Comparison of ENCODE assay signal across 15 cellular contexts in the genomic region with DNA sequence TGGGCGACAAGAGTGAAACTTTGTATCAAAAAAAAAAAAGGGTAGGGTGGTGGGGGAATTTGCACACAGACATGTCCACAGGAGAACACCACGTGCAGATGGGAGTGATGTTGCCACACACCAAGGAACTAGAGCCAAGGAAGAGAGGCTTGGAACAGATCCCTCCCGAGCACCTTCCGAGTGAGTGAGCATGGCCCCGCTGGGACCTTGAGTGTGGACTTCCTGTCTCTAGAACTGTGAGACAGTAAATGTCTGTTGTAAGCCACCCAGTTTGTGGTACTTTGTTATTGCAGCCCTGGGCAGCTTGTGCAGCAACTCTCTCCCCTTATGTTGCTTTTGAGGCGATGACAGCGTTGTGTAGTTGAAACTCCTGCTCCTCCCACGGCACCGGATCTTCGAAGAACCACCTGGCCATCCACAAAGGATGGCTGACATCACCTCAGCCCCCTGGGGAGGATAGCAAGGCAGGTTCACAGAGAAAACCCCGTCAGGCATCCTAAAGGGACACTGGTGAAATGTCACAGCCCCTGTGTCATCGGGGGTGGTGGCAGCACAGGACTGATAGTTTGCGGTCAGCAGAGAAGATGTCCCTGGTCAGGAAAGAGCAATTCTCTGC. TPM values are rescaled to one million over a fixed set of nuclear protein-coding genes. Genes with fewer than 3 reads are reported as not detected.
DNase-seq lines count a peak whose midpoint lies in the region; ATAC-seq, FAIRE-seq and TF ChIP-seq lines count a peak whose summit lies in the region.
"Had no signal": no experiment of that assay in that cellular context is flagged by ENCODE, and none has a peak within 500 bp of the region (broad histone marks: within the 10 kb centered on the region; RNA-seq: fewer than 3 reads in every experiment).

No MANE protein-coding gene starts in this region.

- H3K18ac ChIP-seq in mesendoderm (ENCODE audit: low read length), result peak overlapping the region; percentile 4

- H3K4me2 ChIP-seq in mesendoderm (ENCODE audit: low read length), result no peak overlapping the region
- no peak overlapping the region for H3K4me2 ChIP-seq in MM.1S (ENCODE audit: low read depth, low read length)

- H3K4ac ChIP-seq in mesendoderm (ENCODE audit: low read depth, low read length), result no peak overlapping the region

- DNase-seq in AG20443 (ENCODE audit: low spot score), result peak; percentile 55
- no peak for DNase-seq in HTR-8/SVneo (ENCODE audit: insufficient read length, low spot score)
- peak; percentile 26 to 53 (median 40) for DNase-seq in body of pancreas
- peak; percentile 62 for DNase-seq in mesendoderm
- DNase-seq in HPDE6-E6E7 (ENCODE audit: extremely low spot score), result no peak
- no peak for DNase-seq in MM.1S
- DNase-seq in GOT3 (lab: John Stamatoyannopoulos, UW), result no peak
- DNase-seq: activated CD8-positive, alpha-beta memory T cell treated with anti-CD3 and anti-CD28 coated beads, Interleukin-2, amount 50 U/mL, for 48 hours; CD4-positive, alpha-beta memory T cell; NCI-H446 treated with DMSO at 0.1 percent for 48 hours; stimulated activated CD4-positive, alpha-beta T cell treated with anti-CD3 and anti-CD28 coated beads, Interleukin-4, amount 100 ng/mL, for 4 hours; stimulated activated naive CD8-positive, alpha-beta T cell treated with anti-CD3 and anti-CD28 coated beads, Interleukin-15, amount 100 ng/mL, for 72 hours had no signal

- ATAC-seq in body of pancreas (peak; percentile 43), GM18517 (IDR thresholded peaks at IDR 0.05; ENCODE audit: unreplicated experiment) (no peak)
- ATAC-seq: stimulated activated naive CD8-positive, alpha-beta T cell treated with anti-CD3 and anti-CD28 coated beads, Interleukin-15, amount 100 ng/mL, for 72 hours had no signal

- H3K9ac ChIP-seq in mesendoderm (ENCODE audit: low read length) (no peak overlapping the region), MM.1S (ENCODE audit: low read length) (no peak overlapping the region)

- H3K27me3 ChIP-seq in body of pancreas, result no peaks in the 10 kb centered on the region
- H3K27me3 ChIP-seq in mesendoderm (ENCODE audit: insufficient read depth, low read length, poor library complexity), result no peaks in the 10 kb centered on the region
- H3K27me3 ChIP-seq in MM.1S (replicated peaks; ENCODE audit: insufficient read depth, low read length), result no peaks in the 10 kb centered on the region
- H3K27me3 ChIP-seq: SJSA1 had no signal

- no peaks in the 10 kb centered on the region for H3K9me2 ChIP-seq in MM.1S (replicated peaks; ENCODE audit: insufficient read depth, low read length)

- 65 to 71% methylated on average over 10 to 13 of the region's 13 CpGs for WGBS in body of pancreas, 2 donors
- WGBS in mesendoderm (ENCODE audit: extremely low coverage, insufficient coverage, low lambda C conversion rate), result no CpG with 5 or more reads among the region's 13 CpGs

- H4K20me1 ChIP-seq in MM.1S (ENCODE audit: insufficient read depth, low read length), result no peaks in the 10 kb centered on the region

- H3K79me2 ChIP-seq in mesendoderm (ENCODE audit: control insufficient read depth, insufficient read depth, low read length) (no peaks in the 10 kb centered on the region), MM.1S (ENCODE audit: low read length) (no peaks in the 10 kb centered on the region)

- H2AFZ ChIP-seq in MM.1S (ENCODE audit: low read length), result no peak overlapping the region

- H2BK5ac ChIP-seq in mesendoderm (ENCODE audit: low read length), result no peak overlapping the region

- H3K79me1 ChIP-seq in mesendoderm (ENCODE audit: low read length), result no peaks in the 10 kb centered on the region

- TF ChIP-seq CTCF in body of pancreas (IDR thresholded peaks at IDR 0.05) (no peak), MM.1S (IDR thresholded peaks at IDR 0.05; ENCODE audit: low read length) (no peak)

- no peak overlapping the region for H3K4me3 ChIP-seq in body of pancreas
- no peak overlapping the region for H3K4me3 ChIP-seq in mesendoderm (ENCODE audit: low read length)
- H3K4me3 ChIP-seq in MM.1S (ENCODE audit: low read length), result no peak overlapping the region
- H3K4me3 ChIP-seq: SJSA1 had no signal

- no peak for TF ChIP-seq POLR2A in body of pancreas (IDR thresholded peaks at IDR 0.05)

- no peak overlapping the region for H3K23ac ChIP-seq in mesendoderm (ENCODE audit: low read length)

- no peak overlapping the region for H2BK15ac ChIP-seq in mesendoderm (replicated peaks; ENCODE audit: low read depth)

- H3F3A ChIP-seq in MM.1S (ENCODE audit: insufficient read depth, low read length), result no peaks in the 10 kb centered on the region

- no peaks in the 10 kb centered on the region for H3K9me3 ChIP-seq in body of pancreas
- H3K9me3 ChIP-seq in MM.1S (replicated peaks; ENCODE audit: insufficient read depth, low read length), result no peaks in the 10 kb centered on the region
- H3K9me3 ChIP-seq: SJSA1 had no signal

- peaks cover 12% of the 10 kb centered on the region for H3K4me1 ChIP-seq in body of pancreas
- peaks cover 10% of the 10 kb centered on the region for H3K4me1 ChIP-seq in mesendoderm (ENCODE audit: control insufficient read depth, low read depth, low read length)
- no peaks in the 10 kb centered on the region for H3K4me1 ChIP-seq in MM.1S (ENCODE audit: low read length)

- no peak overlapping the region for H4K5ac ChIP-seq in mesendoderm (ENCODE audit: low read length)

- H3K27ac ChIP-seq in body of pancreas (peak overlapping the region in 1 of 4 donors; percentile 61), mesendoderm (ENCODE audit: low read depth, low read length) (no peak overlapping the region), MM.1S (ENCODE audit: low read length) (no peak overlapping the region)
- H3K27ac ChIP-seq: SJSA1, VCaP had no signal

- H4K8ac ChIP-seq in mesendoderm (ENCODE audit: low read depth, low read length), result no peak overlapping the region

- H3K36me3 ChIP-seq in body of pancreas (replicated peaks in 1 of 2; ENCODE audit: insufficient read depth in 1 of 2, low read depth in 2 of 2), result no peaks in the 10 kb centered on the region
- H3K36me3 ChIP-seq in mesendoderm (ENCODE audit: control insufficient read depth, insufficient read depth, low read length), result no peaks in the 10 kb centered on the region
- no peaks in the 10 kb centered on the region for H3K36me3 ChIP-seq in MM.1S (replicated peaks; ENCODE audit: insufficient read depth, low read length)
- H3K36me3 ChIP-seq: SJSA1 had no signal

- peak; percentile 89 for FAIRE-seq in HTR-8/SVneo (lab: Jason Lieb, UNC)

- no peak overlapping the region for H2BK120ac ChIP-seq in mesendoderm (ENCODE audit: low read depth, low read length)

- intact Hi-C loops in body of pancreas (cut with DNase I), result no loop called here

- peak overlapping the region; percentile 39 for H3K56ac ChIP-seq in mesendoderm (ENCODE audit: low read length)

- no peak overlapping the region for H2AK5ac ChIP-seq in mesendoderm (ENCODE audit: low read length)

RNA-seq across cellular contexts. Expression of a gene that starts 54.7 kb away (rescaled TPM):
- 10 to 100 TPM; 34.5 to 40.2 TPM for total RNA-seq in body of pancreas
- 20.7 TPM for polyA plus RNA-seq in mesendoderm (2013, experiment 1 of 2)
- 21.8 TPM for polyA plus RNA-seq in mesendoderm (2013, experiment 2 of 2)

Comparison
In these comparisons a context has a peak if more than half of its experiments do, and no peak if none do; other contexts are left out.
1. DNase-seq: peak in AG20443 (single experiment), body of pancreas (4 of 4) and mesendoderm (single experiment); none in HTR-8/SVneo (single experiment), HPDE6-E6E7 (single experiment), MM.1S (single experiment) and GOT3 (single experiment).